ENCODE assay signal across 17 cellular contexts in the genomic region with DNA sequence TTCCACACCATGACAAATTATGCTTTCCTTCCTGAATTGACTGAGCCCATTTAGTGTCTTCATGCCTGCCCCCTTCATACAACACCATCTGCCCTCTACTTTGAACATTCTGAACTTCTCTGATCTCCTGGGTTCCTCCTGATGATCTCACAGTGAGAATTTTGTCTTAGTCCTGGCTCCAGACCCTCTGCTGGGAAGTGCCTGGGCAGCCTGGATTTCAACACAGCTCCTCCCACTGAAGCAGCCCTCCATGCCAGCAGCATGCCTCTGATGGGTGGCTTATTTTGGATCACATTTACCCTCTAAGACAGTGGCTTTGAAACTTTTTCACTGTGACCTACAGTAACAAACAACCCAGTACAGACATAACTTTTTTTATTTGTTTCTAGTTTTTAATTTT. TPM values are rescaled to one million over a fixed set of nuclear protein-coding genes. Genes with fewer than 3 reads are reported as not detected.
DNase-seq lines count a peak whose midpoint lies in the region; ATAC-seq and TF ChIP-seq lines count a peak whose summit lies in the region.
"Had no signal": no experiment of that assay in that cellular context is flagged by ENCODE, and none has a peak within 500 bp of the region (broad histone marks: within the 10 kb centered on the region; RNA-seq: fewer than 3 reads in every experiment).

No MANE protein-coding gene starts in this region.

- H3K27ac ChIP-seq in suprapubic skin: no peak overlapping the region
- H3K27ac ChIP-seq: brain microvascular endothelial cell had no signal

- TF ChIP-seq CTCF in chondrocyte (IDR thresholded peaks at IDR 0.05) (no peak), type B pancreatic cell (conservative IDR thresholded peaks at IDR 0.05) (no peak), suprapubic skin (IDR thresholded peaks at IDR 0.05) (no peak)

- TF ChIP-seq EP300 in suprapubic skin (IDR thresholded peaks at IDR 0.05): no peak

- no peaks in the 10 kb centered on the region for H3K9me3 ChIP-seq in suprapubic skin

- peak; percentile 47 for DNase-seq in Right ventricle myocardium superior
- DNase-seq in cardiac septum (ENCODE audit: low spot score): no peak
- DNase-seq in chondrocyte (ENCODE audit: low spot score): no peak
- peak; percentile 54 for DNase-seq in myocyte (ENCODE audit: low read depth)
- no peak for DNase-seq in NCI-H2171 treated with DMSO at 0.1 percent for 48 hours (lab: John Stamatoyannopoulos, UW)
- DNase-seq in type B pancreatic cell (ENCODE audit: extremely low spot score, unreplicated experiment): no peak
- DNase-seq in suprapubic skin (ENCODE audit: low spot score in 2 of 2): no peak
- DNase-seq: activated CD8-positive, alpha-beta T cell treated with anti-CD3 and anti-CD28 coated beads for 36 hours; activated effector memory CD4-positive, alpha-beta T cell treated with anti-CD3 and anti-CD28 coated beads, Interleukin-2, amount 50 U/mL, for 16 hours; brain microvascular endothelial cell; effector memory CD8-positive, alpha-beta T cell; naive thymus-derived CD4-positive, alpha-beta T cell; NCI-H1048; NCI-H510A; T-helper 9 cell had no signal

- no peaks in the 10 kb centered on the region for H3K9me3 Mint-ChIP-seq in chondrocyte (ENCODE audit: low read depth)
- no peaks in the 10 kb centered on the region for H3K9me3 Mint-ChIP-seq in type B pancreatic cell
- H3K9me3 Mint-ChIP-seq: activated CD8-positive, alpha-beta T cell treated with anti-CD3 and anti-CD28 coated beads for 36 hours; effector memory CD8-positive, alpha-beta T cell; naive thymus-derived CD4-positive, alpha-beta T cell had no signal

- intact Hi-C loops in Right ventricle myocardium superior (cut with DNase I): no loop called here
- intact Hi-C loops in cardiac septum (cut with DNase I): no loop called here

- H3K4me3 Mint-ChIP-seq in chondrocyte (ENCODE audit: unreplicated experiment) (no peak overlapping the region), type B pancreatic cell (no peak overlapping the region)
- H3K4me3 Mint-ChIP-seq: activated CD8-positive, alpha-beta T cell treated with anti-CD3 and anti-CD28 coated beads for 36 hours; effector memory CD8-positive, alpha-beta T cell; naive thymus-derived CD4-positive, alpha-beta T cell had no signal

- TF ChIP-seq POLR2A in suprapubic skin (IDR thresholded peaks at IDR 0.05): no peak

- ATAC-seq in Right ventricle myocardium superior (ENCODE audit: poor library complexity): peak; percentile 78
- no peak for ATAC-seq in GM21529 (IDR thresholded peaks at IDR 0.05; ENCODE audit: unreplicated experiment)
- ATAC-seq: activated CD8-positive, alpha-beta T cell treated with anti-CD3 and anti-CD28 coated beads for 36 hours; effector memory CD8-positive, alpha-beta T cell; HepG2; naive thymus-derived CD4-positive, alpha-beta T cell had no signal

- H3K27me3 ChIP-seq in suprapubic skin: no peaks in the 10 kb centered on the region
- H3K27me3 ChIP-seq: brain microvascular endothelial cell had no signal

- no peaks in the 10 kb centered on the region for H3K36me3 ChIP-seq in suprapubic skin

- H3K27me3 Mint-ChIP-seq in chondrocyte (ENCODE audit: low read depth) (no peaks in the 10 kb centered on the region), type B pancreatic cell (no peaks in the 10 kb centered on the region)
- H3K27me3 Mint-ChIP-seq: activated CD8-positive, alpha-beta T cell treated with anti-CD3 and anti-CD28 coated beads for 36 hours; effector memory CD8-positive, alpha-beta T cell had no signal

- H3K4me1 ChIP-seq in suprapubic skin: peaks cover 21% of the 10 kb centered on the region

- H3K27ac Mint-ChIP-seq in chondrocyte (ENCODE audit: unreplicated experiment) (peak overlapping the region; percentile 85), type B pancreatic cell (no peak overlapping the region)
- H3K27ac Mint-ChIP-seq: activated CD8-positive, alpha-beta T cell treated with anti-CD3 and anti-CD28 coated beads for 36 hours; effector memory CD8-positive, alpha-beta T cell had no signal

- H3K4me1 Mint-ChIP-seq in chondrocyte (ENCODE audit: low read depth) (peaks cover 60% of the 10 kb centered on the region), type B pancreatic cell (ENCODE audit: unreplicated experiment) (peaks cover 53% of the 10 kb centered on the region)

- H3K36me3 Mint-ChIP-seq in chondrocyte (ENCODE audit: low read depth) (peaks cover 4% of the 10 kb centered on the region), type B pancreatic cell (peaks cover 25% of the 10 kb centered on the region)
- H3K36me3 Mint-ChIP-seq: naive thymus-derived CD4-positive, alpha-beta T cell had no signal

- H3K4me3 ChIP-seq in suprapubic skin: no peak overlapping the region

RNA-seq across cellular contexts. Expression of gene DSE, which starts 41.5 kb away (rescaled TPM):
- 10.2 TPM for total RNA-seq in Right ventricle myocardium superior
- total RNA-seq in cardiac septum: 14.3 TPM
- total RNA-seq in chondrocyte: 71.9 to 95.0 TPM (median 78.0 TPM) in 3 replicates
- total RNA-seq in myocyte: 31.6 and 32.5 TPM in 2 replicates
- polyA plus RNA-seq in myocyte (2012): 49.9 TPM
- 16.7 and 80.5 TPM in 2 replicates for total RNA-seq in type B pancreatic cell (ENCODE audit: low replicate concordance)
- total RNA-seq in suprapubic skin: 10 to 100 TPM; 36.0 to 40.0 (median 37.2) TPM

RNA-seq across cellular contexts. Expression of gene CALHM6, which starts 48.9 kb away (rescaled TPM):
- total RNA-seq in Right ventricle myocardium superior: 1.4 TPM
- 0.97 TPM for total RNA-seq in cardiac septum
- total RNA-seq in chondrocyte: 1.9 to 3.6 TPM (median 2.7 TPM) in 3 replicates
- 0.31 TPM in 1 of 2 replicates, not detected in the other for total RNA-seq in myocyte
- 1.7 TPM for polyA plus RNA-seq in myocyte (2012)
- 0.99 and 1.6 TPM in 2 replicates for total RNA-seq in type B pancreatic cell (ENCODE audit: low replicate concordance)
- total RNA-seq in suprapubic skin: 1 to 10 TPM in 2 of 4 donors, under 1 TPM in 1, not detected in 1; 0.76 to 4.1 (median 1.2) TPM
- total RNA-seq: HepG2 had no signal
- polyA plus RNA-seq: HepG2 had no signal

Comparison
In these comparisons a context has a peak if more than half of its experiments do, and no peak if none do; other contexts are left out.
1. DNase-seq: peak in Right ventricle myocardium superior (single experiment) and myocyte (single experiment); none in cardiac septum (single experiment), chondrocyte (single experiment), NCI-H2171 treated with DMSO at 0.1 percent for 48 hours (single experiment), type B pancreatic cell (single experiment) and suprapubic skin (0 of 2).